ENCODE assay signal across 22 cellular contexts in genomic region chrX:132876509-132876837, GRCh38.
DNase-seq lines count a peak whose midpoint lies in the region; ATAC-seq, FAIRE-seq and TF ChIP-seq lines count a peak whose summit lies in the region.
"Had no signal": no experiment of that assay in that cellular context is flagged by ENCODE, and none has a peak within 500 bp of the region (broad histone marks: within the 10 kb centered on the region; RNA-seq: fewer than 3 reads in every experiment).

No MANE protein-coding gene starts in this region.

- H3K36me3 ChIP-seq in HEK293 (ENCODE audit: control insufficient read depth in 2 of 2, insufficient read depth in 1 of 2, low read length in 2 of 2) (no peaks in the 10 kb centered on the region), H1 (ENCODE audit: control insufficient read depth in 2 of 4, insufficient read depth in 4 of 4, low read length in 3 of 4) (no peaks in the 10 kb centered on the region)
- H3K36me3 ChIP-seq: gastroesophageal sphincter, right atrium auricular region, stomach had no signal

- H2AK5ac ChIP-seq in H1 (ENCODE audit: low read depth, low read length), result no peak overlapping the region

- WGBS in H1 (ENCODE audit: extremely low coverage in 1 of 2, insufficient coverage in 1 of 2, insufficient read length in 1 of 2, insufficient replicate concordance in 2 of 2, low coverage in 1 of 2, low lambda C conversion rate in 2 of 2, missing lambda C conversion rate in 1 of 2), 2 experiments, result 0% methylated on average over 1 of the region's 1 CpG; no CpG with 5 or more reads in 1 of the 2 experiments

- H2BK15ac ChIP-seq in H1 (ENCODE audit: low read length), result no peak overlapping the region

- no peaks in the 10 kb centered on the region for H3K27me3 ChIP-seq in H1 (replicated peaks in 1 of 4; ENCODE audit: control insufficient read depth in 3 of 4, extremely low read depth in 1 of 4, insufficient read depth in 3 of 4, low read length in 3 of 4)
- H3K27me3 ChIP-seq: gastroesophageal sphincter, right atrium auricular region, stomach had no signal

- peak overlapping the region; percentile 4 for H3K56ac ChIP-seq in H1 (replicated peaks; ENCODE audit: insufficient read length, low read depth, low read length)

- H3K36me3 Mint-ChIP-seq in nephron (ENCODE audit: low read depth) (no peaks in the 10 kb centered on the region), T-helper 17 cell (ENCODE audit: low read depth) (no peaks in the 10 kb centered on the region)
- H3K36me3 Mint-ChIP-seq: activated CD4-positive, alpha-beta memory T cell treated with anti-CD3 and anti-CD28 coated beads for 36 hours; CD8-positive, alpha-beta memory T cell had no signal

- H3K4me3 Mint-ChIP-seq in nephron (peak overlapping the region in 2 of 3 experiments; percentile 23 to 33), T-helper 17 cell (no peak overlapping the region)
- H3K4me3 Mint-ChIP-seq: activated CD4-positive, alpha-beta memory T cell treated with anti-CD3 and anti-CD28 coated beads for 36 hours; activated T-cell treated with anti-CD3 and anti-CD28 coated beads, Interleukin-2, amount 50 U/mL, for 24 hours; CD8-positive, alpha-beta memory T cell had no signal

- H2BK120ac ChIP-seq in H1 (replicated peaks; ENCODE audit: low read depth, low read length), result no peak overlapping the region

- CTCF ChIA-PET in HEK293 (lab: Yijun Ruan, JAX) (interaction anchor here (1.3 kb wide), 1 partner anchor 64 kb away, joined by 3 read pairs; no protein-coding TSS in a partner anchor), H1 (lab: Charles Lee; ENCODE audit: partially characterized antibody) (no interaction called here)

- TF ChIP-seq CTCF in C4-2B (conservative IDR thresholded peaks at IDR 0.05), result no peak
- 0 out of 2 replicates have a peak, but pooled peaks have one; percentile 18 for TF ChIP-seq CTCF in HEK293 (tag by site-specific recombination; IDR thresholded peaks at IDR 0.05)
- TF ChIP-seq CTCF in H1 (IDR thresholded peaks at IDR 0.05; ENCODE audit: control extremely low read depth in 1 of 3, insufficient read depth in 1 of 3, low read depth in 1 of 3, low read length in 3 of 3), result no peak
- TF ChIP-seq CTCF in nephron (IDR thresholded peaks at IDR 0.05; ENCODE audit: unreplicated experiment in 3 of 3), result peak; percentile 11 to 41 (median 29)

- H3K4ac ChIP-seq in H1 (replicated peaks; ENCODE audit: insufficient read length, low read depth, low read length), result no peak overlapping the region

- no peaks in the 10 kb centered on the region for H4K20me1 ChIP-seq in H1 (replicated peaks in 1 of 2; ENCODE audit: control insufficient read depth in 1 of 2, insufficient read depth in 2 of 2, low read length in 2 of 2)

- H3K9me3 ChIP-seq in HEK293 (ENCODE audit: control insufficient read depth, insufficient read depth, low read depth, low read length), result no peaks in the 10 kb centered on the region
- H3K9me3 ChIP-seq in H1 (ENCODE audit: insufficient read depth in 2 of 2, low read depth in 1 of 2, low read length in 1 of 2), result no peaks in the 10 kb centered on the region
- H3K9me3 ChIP-seq in T-helper 17 cell (ENCODE audit: control insufficient read depth, low read length, poor library complexity, severe bottlenecking), result peaks cover 3% of the 10 kb centered on the region
- H3K9me3 ChIP-seq: gastroesophageal sphincter, right atrium auricular region, stomach had no signal

- H2BK12ac ChIP-seq in H1 (ENCODE audit: low read depth, low read length), result 0 out of 2 replicates have a peak overlapping the region, but pooled peaks have one; percentile 60

- FAIRE-seq in H1 (lab: Jason Lieb, UNC), result peak; percentile 88

- POLR2A ChIA-PET in HEK293 (lab: Yijun Ruan, JAX), result interaction anchor here (0.7 kb wide), 1 partner anchor 33 kb away, joined by 3 read pairs; no protein-coding TSS in a partner anchor
- POLR2A ChIA-PET in H1 (lab: Charles Lee; ENCODE audit: partially characterized antibody), result no interaction called here

- H3K4me3 ChIP-seq in HEK293 (ENCODE audit: low read depth, low read length) (no peak overlapping the region), H1 (ENCODE audit: extremely low read depth in 1 of 4, insufficient read depth in 2 of 4, low read depth in 3 of 4, low read length in 4 of 4) (peak overlapping the region in 3 of 4 experiments; percentile 12 to 48 (median 14); a peak in 5 of 8 replicates)
- H3K4me3 ChIP-seq: gastroesophageal sphincter, right atrium auricular region, stomach had no signal

- peak overlapping the region; percentile 28; the same call in 1 of the 2 replicates for H3K27ac ChIP-seq in C4-2B
- peak overlapping the region; percentile 8 for H3K27ac ChIP-seq in HEK293 (ENCODE audit: extremely low read depth, low read depth, low read length)
- no peak overlapping the region for H3K27ac ChIP-seq in H1 (ENCODE audit: low read depth, low read length)
- H3K27ac ChIP-seq: gastroesophageal sphincter, KMS-11, right atrium auricular region, stomach had no signal

- TF ChIP-seq RAD21 in H1 (IDR thresholded peaks at IDR 0.05 in 1 of 2, conservative IDR thresholded peaks at IDR 0.05 in 1 of 2; ENCODE audit: low read depth in 2 of 2, low read length in 2 of 2), result 0 out of 4 replicates have a peak, but pooled peaks of 1 of the 2 experiments have one; percentile 7

- no peak overlapping the region for H2AFZ ChIP-seq in H1 (ENCODE audit: low read length)

- H3K18ac ChIP-seq in H1 (ENCODE audit: extremely low read depth, low read length), result no peak overlapping the region; the same call in 1 of the 2 replicates

- peak overlapping the region; percentile 91 to 95 (median 93) for H3K27ac Mint-ChIP-seq in nephron
- no peak overlapping the region for H3K27ac Mint-ChIP-seq in T-helper 17 cell
- H3K27ac Mint-ChIP-seq: activated CD4-positive, alpha-beta memory T cell treated with anti-CD3 and anti-CD28 coated beads for 36 hours; activated T-cell treated with anti-CD3 and anti-CD28 coated beads, Interleukin-2, amount 50 U/mL, for 24 hours; CD8-positive, alpha-beta memory T cell had no signal

- H3K9me3 Mint-ChIP-seq in nephron, result peaks cover 7% of the 10 kb centered on the region
- H3K9me3 Mint-ChIP-seq: activated CD4-positive, alpha-beta memory T cell treated with anti-CD3 and anti-CD28 coated beads for 36 hours; activated T-cell treated with anti-CD3 and anti-CD28 coated beads, Interleukin-2, amount 50 U/mL, for 24 hours had no signal

- H3K79me2 ChIP-seq in H1 (ENCODE audit: control insufficient read depth in 1 of 2, insufficient read depth in 2 of 2, low read length in 2 of 2), result no peaks in the 10 kb centered on the region

- no peak overlapping the region for H2BK20ac ChIP-seq in H1 (ENCODE audit: low read length)

- peak in 1 of 2 experiments; percentile 45 for DNase-seq in H1 (ENCODE audit: low read depth in 1 of 2, low spot score in 2 of 2)
- DNase-seq in T-helper 17 cell, result no peak
- DNase-seq in NCI-H2107 treated with DMSO at 0.1 percent for 48 hours (lab: John Stamatoyannopoulos, UW; ENCODE audit: unreplicated experiment), result no peak
- DNase-seq: activated CD4-positive, alpha-beta memory T cell treated with anti-CD3 and anti-CD28 coated beads for 36 hours; activated naive CD4-positive, alpha-beta T cell treated with anti-CD3 and anti-CD28 coated beads, Interleukin-2, amount 50 U/mL, for 16 hours; activated T-cell treated with anti-CD3 and anti-CD28 coated beads, Interleukin-2, amount 50 U/mL, for 24 hours; CD8-positive, alpha-beta memory T cell; dermis blood vessel endothelial cell; EL; erythroblast; mammary epithelial cell; NCI-H1092 treated with DMSO at 0.1 percent for 48 hours; NCI-H2107; stomach had no signal

- peak overlapping the region; percentile 70 for H4K91ac ChIP-seq in H1 (replicated peaks; ENCODE audit: insufficient read length, low read length)

- ATAC-seq in HG03135 (IDR thresholded peaks at IDR 0.05; ENCODE audit: unreplicated experiment), result no peak
- no peak for ATAC-seq in T-helper 17 cell
- no peak for ATAC-seq in GM21367 (IDR thresholded peaks at IDR 0.05; ENCODE audit: unreplicated experiment)
- ATAC-seq: gastroesophageal sphincter had no signal

- no peak overlapping the region for H4K5ac ChIP-seq in H1 (ENCODE audit: insufficient read length, low read depth, low read length)

- H3K23me2 ChIP-seq in H1 (ENCODE audit: low read depth, low read length), result 0 out of 2 replicates have a peak, but pooled peaks cover 3% of the 10 kb centered on the region

- no peak overlapping the region for H4K8ac ChIP-seq in H1 (ENCODE audit: extremely low read depth, insufficient read depth, low read length)

- no peak overlapping the region for H3K23ac ChIP-seq in H1 (ENCODE audit: insufficient read length)

- TF ChIP-seq POLR2A in H1 (IDR thresholded peaks at IDR 0.05; ENCODE audit: control extremely low read depth in 1 of 2, low read depth in 2 of 2, low read length in 2 of 2), result no peak

- peak overlapping the region; percentile 65 to 85 for H3K4me2 ChIP-seq in H1 (ENCODE audit: insufficient read depth in 1 of 2, low read depth in 2 of 2, low read length in 2 of 2)
- H3K4me2 ChIP-seq: KMS-11 had no signal

- H2BK5ac ChIP-seq in H1 (ENCODE audit: low read depth, low read length), result peak overlapping the region; percentile 87; the same call in 1 of the 2 replicates

- no peaks in the 10 kb centered on the region for H3K27me3 Mint-ChIP-seq in nephron (ENCODE audit: low read depth)
- peaks cover 5% of the 10 kb centered on the region for H3K27me3 Mint-ChIP-seq in T-helper 17 cell

- no peak overlapping the region for H3K9ac ChIP-seq in H1 (replicated peaks in 1 of 4; ENCODE audit: extremely low read depth in 1 of 4, low read depth in 3 of 4, low read length in 3 of 4)
- H3K9ac ChIP-seq: KMS-11 had no signal

- no peak for TF ChIP-seq EP300 in H1 (IDR thresholded peaks at IDR 0.05; ENCODE audit: borderline replicate concordance in 1 of 2, low read depth in 2 of 2, low read length in 2 of 2)

- peaks cover 72% of the 10 kb centered on the region for H3K4me1 Mint-ChIP-seq in nephron
- H3K4me1 Mint-ChIP-seq in T-helper 17 cell, result no peaks in the 10 kb centered on the region
- H3K4me1 Mint-ChIP-seq: CD8-positive, alpha-beta memory T cell had no signal

- H3K14ac ChIP-seq in H1 (ENCODE audit: insufficient read length), result no peak overlapping the region

- peaks cover 26% of the 10 kb centered on the region for H3K4me1 ChIP-seq in HEK293 (ENCODE audit: control insufficient read depth, insufficient read depth, low read length)
- peaks cover 4 to 22% (median 13%) of the 10 kb centered on the region in 4 experiments; a peak in 5 of 7 replicates for H3K4me1 ChIP-seq in H1 (replicated peaks in 1 of 4; ENCODE audit: control insufficient read depth in 3 of 4, insufficient read depth in 4 of 4, low read length in 3 of 4)
- H3K4me1 ChIP-seq: gastroesophageal sphincter, right atrium auricular region, stomach had no signal

- H3K79me1 ChIP-seq in H1 (ENCODE audit: low read depth, low read length), result no peaks in the 10 kb centered on the region

TF ChIP-seq in HEK293, 187 proteins besides CTCF, POLR2A, EP300 and RAD21 (continues in another document):
- TF ChIP-seq SP7 (tag by site-specific recombination; IDR thresholded peaks at IDR 0.05) (peak; percentile 44), ZNF76 (tag by site-specific recombination; IDR thresholded peaks at IDR 0.05; ENCODE audit: borderline replicate concordance, low read depth) (no peak)

TF ChIP-seq in H1, 55 proteins besides CTCF, POLR2A, EP300 and RAD21 (continues in another document):
- TF ChIP-seq KDM5A (IDR thresholded peaks at IDR 0.05; ENCODE audit: low read length) (no peak), CBX5 (IDR thresholded peaks at IDR 0.05; ENCODE audit: low read depth, low read length) (no peak), JUND (IDR thresholded peaks at IDR 0.05; ENCODE audit: low read length) (no peak), ASH2L (IDR thresholded peaks at IDR 0.05; ENCODE audit: low read length) (peak; percentile 53)

Comparison
In these comparisons a context has a peak if more than half of its experiments do, and no peak if none do; other contexts are left out.
1. CTCF ChIP-seq: peak in HEK293 (single experiment) and nephron (3 of 3); none in C4-2B (single experiment) and H1 (0 of 3).